Comparison of ENCODE assay signal across 11 cellular contexts in the genomic region with DNA sequence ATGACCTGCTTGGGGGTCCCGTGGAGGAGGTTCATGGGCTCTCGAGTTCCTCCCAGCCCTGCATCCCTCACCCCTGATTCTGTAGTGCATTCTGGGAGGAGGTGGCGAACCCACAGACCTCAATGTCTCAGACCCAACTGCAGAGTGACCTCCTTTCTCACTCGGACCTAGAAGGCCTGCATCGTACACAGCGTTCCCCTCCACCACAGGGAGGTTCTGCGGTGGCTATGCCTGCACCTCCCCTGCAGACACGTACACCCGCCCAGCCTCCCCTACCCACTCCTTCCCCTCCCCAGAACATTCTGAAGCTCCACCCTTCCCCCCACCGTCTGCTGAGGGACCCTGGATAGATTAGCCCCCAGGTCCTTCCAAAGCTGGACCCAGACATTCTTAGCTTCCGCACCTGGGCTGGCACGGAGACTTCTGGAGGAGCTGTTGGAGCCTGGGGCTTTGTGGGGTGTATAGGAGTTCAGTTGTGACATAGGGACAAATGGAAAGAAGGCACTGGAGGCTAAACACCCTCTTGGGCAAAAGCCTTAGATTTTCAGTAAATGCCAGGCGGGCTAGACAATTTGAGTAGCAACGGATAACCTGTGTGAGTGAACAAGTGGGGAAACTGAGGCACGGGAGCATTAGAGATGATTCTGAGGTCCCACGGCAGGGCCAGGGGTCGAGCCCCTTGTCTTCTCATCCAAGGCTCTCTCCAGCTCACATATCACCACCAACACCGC. TPM values are rescaled to one million over a fixed set of nuclear protein-coding genes. Genes with fewer than 3 reads are reported as not detected.
DNase-seq lines count a peak whose midpoint lies in the region; ATAC-seq and TF ChIP-seq lines count a peak whose summit lies in the region.
"Had no signal": no experiment of that assay in that cellular context is flagged by ENCODE, and none has a peak within 500 bp of the region (broad histone marks: within the 10 kb centered on the region; RNA-seq: fewer than 3 reads in every experiment).

No MANE protein-coding gene starts in this region.

- H3K27me3 ChIP-seq in left ventricle myocardium inferior (ENCODE audit: low read depth) (peaks cover 67% of the 10 kb centered on the region), vagina (no peaks in the 10 kb centered on the region)

- H3K9me3 ChIP-seq in left ventricle myocardium inferior (replicated peaks): no peaks in the 10 kb centered on the region
- H3K9me3 ChIP-seq in vagina: no peaks in the 10 kb centered on the region

- H3K27ac ChIP-seq in left ventricle myocardium inferior (replicated peaks): no peak overlapping the region
- no peak overlapping the region for H3K27ac ChIP-seq in vagina

- no peak for TF ChIP-seq POLR2A in vagina (IDR thresholded peaks at IDR 0.05)

- peak overlapping the region; percentile 53 for H3K4me3 Mint-ChIP-seq in activated naive CD8-positive, alpha-beta T cell treated with anti-CD3 and anti-CD28 coated beads for 36 hours
- H3K4me3 Mint-ChIP-seq in memory B cell: peak overlapping the region; percentile 29

- TF ChIP-seq CTCF in left ventricle myocardium inferior (IDR thresholded peaks at IDR 0.05; ENCODE audit: borderline replicate concordance) (no peak), vagina (IDR thresholded peaks at IDR 0.05) (no peak)

- ATAC-seq in left cardiac atrium: no peak
- no peak for ATAC-seq in memory B cell (ENCODE audit: low read depth)
- no peak for ATAC-seq in GM21515 (IDR thresholded peaks at IDR 0.05; ENCODE audit: unreplicated experiment)

- H3K4me1 Mint-ChIP-seq in activated naive CD8-positive, alpha-beta T cell treated with anti-CD3 and anti-CD28 coated beads for 36 hours: peaks cover 24% of the 10 kb centered on the region
- H3K4me1 Mint-ChIP-seq in memory B cell: peaks cover 2% of the 10 kb centered on the region

- H3K4me3 ChIP-seq in left ventricle myocardium inferior (peak overlapping the region; percentile 44), vagina (peak overlapping the region; percentile 26 to 45)

- no peaks in the 10 kb centered on the region for H3K36me3 ChIP-seq in left ventricle myocardium inferior
- no peaks in the 10 kb centered on the region for H3K36me3 ChIP-seq in vagina

- H3K4me1 ChIP-seq in left ventricle myocardium inferior: peaks cover 5% of the 10 kb centered on the region
- H3K4me1 ChIP-seq in vagina: no peaks in the 10 kb centered on the region

- H3K9me3 Mint-ChIP-seq in activated naive CD8-positive, alpha-beta T cell treated with anti-CD3 and anti-CD28 coated beads for 36 hours: no peaks in the 10 kb centered on the region
- peaks cover 2% of the 10 kb centered on the region for H3K9me3 Mint-ChIP-seq in memory B cell

- peaks cover 3% of the 10 kb centered on the region for H3K36me3 Mint-ChIP-seq in activated naive CD8-positive, alpha-beta T cell treated with anti-CD3 and anti-CD28 coated beads for 36 hours
- peaks cover 2% of the 10 kb centered on the region for H3K36me3 Mint-ChIP-seq in memory B cell

- H3K27ac Mint-ChIP-seq in activated naive CD8-positive, alpha-beta T cell treated with anti-CD3 and anti-CD28 coated beads for 36 hours: peak overlapping the region; percentile 56
- H3K27ac Mint-ChIP-seq in memory B cell: no peak overlapping the region

- H3K27me3 Mint-ChIP-seq in activated naive CD8-positive, alpha-beta T cell treated with anti-CD3 and anti-CD28 coated beads for 36 hours: no peaks in the 10 kb centered on the region
- H3K27me3 Mint-ChIP-seq in memory B cell: peaks cover 14% of the 10 kb centered on the region

- intact Hi-C loops in left ventricle myocardium inferior (cut with micrococcal nuclease) (no loop called here), left cardiac atrium (cut with DNase I) (no loop called here), vagina (cut with DNase I) (no loop called here)

- DNase-seq in left ventricle myocardium inferior (no peak), left cardiac atrium (no peak), memory B cell (ENCODE audit: low spot score in 2 of 2) (no peak), vagina (ENCODE audit: extremely low spot score in 2 of 2) (no peak), mucosa of gallbladder (ENCODE audit: low spot score) (no peak), DMS 273 (lab: John Stamatoyannopoulos, UW; ENCODE audit: unreplicated experiment) (no peak)
- DNase-seq in activated naive CD8-positive, alpha-beta T cell treated with anti-CD3 and anti-CD28 coated beads for 36 hours: no peak
- DNase-seq: amniotic stem cell had no signal

RNA-seq across cellular contexts. Expression of a gene that starts 0.5 kb away (rescaled TPM):
- not detected for total RNA-seq in left ventricle myocardium inferior
- total RNA-seq in left cardiac atrium: not detected
- 10 to 100 TPM; 21.0 to 21.3 TPM for total RNA-seq in activated naive CD8-positive, alpha-beta T cell treated with anti-CD3 and anti-CD28 coated beads for 36 hours
- total RNA-seq in vagina: 1.7 TPM
- total RNA-seq in mucosa of gallbladder: 1.3 TPM
- total RNA-seq: posterior vena cava had no signal

RNA-seq across cellular contexts. Expression of a gene that starts 1.8 kb away (rescaled TPM):
- not detected for total RNA-seq in left ventricle myocardium inferior
- total RNA-seq in left cardiac atrium: under 1 TPM in 1 of 2 donors, not detected in 1; 0.29 TPM
- total RNA-seq in activated naive CD8-positive, alpha-beta T cell treated with anti-CD3 and anti-CD28 coated beads for 36 hours: 10 to 100 TPM; 12.6 to 14.7 TPM
- total RNA-seq in vagina: not detected
- 0.98 TPM for total RNA-seq in mucosa of gallbladder

RNA-seq across cellular contexts. Expression of a gene that starts 24.9 kb away (rescaled TPM):
- total RNA-seq in left ventricle myocardium inferior (0.16 TPM), left cardiac atrium (10 to 100 TPM; 21.4 to 37.0 TPM), vagina (not detected), mucosa of gallbladder (not detected)
- total RNA-seq in activated naive CD8-positive, alpha-beta T cell treated with anti-CD3 and anti-CD28 coated beads for 36 hours: not detected
- total RNA-seq: glomerular endothelial cell, posterior vena cava had no signal

RNA-seq across cellular contexts. Expression of a gene that starts 34.7 kb away (rescaled TPM):
- total RNA-seq in left ventricle myocardium inferior: 2.6 TPM
- total RNA-seq in left cardiac atrium: 1 to 10 TPM; 4.8 to 8.2 TPM
- 10 to 100 TPM; 12.3 to 13.1 TPM for total RNA-seq in activated naive CD8-positive, alpha-beta T cell treated with anti-CD3 and anti-CD28 coated beads for 36 hours
- total RNA-seq in vagina: 29.2 TPM
- total RNA-seq in mucosa of gallbladder: 37.8 TPM

RNA-seq across cellular contexts. Expression of a gene that starts 39.4 kb away (rescaled TPM):
- 19.2 TPM for total RNA-seq in left ventricle myocardium inferior
- 10 to 100 TPM; 21.1 to 22.3 TPM for total RNA-seq in left cardiac atrium
- total RNA-seq in activated naive CD8-positive, alpha-beta T cell treated with anti-CD3 and anti-CD28 coated beads for 36 hours: 10 to 100 TPM; 15.6 to 18.8 TPM
- total RNA-seq in vagina: 10.1 TPM
- total RNA-seq in mucosa of gallbladder: 26.1 TPM

Comparison
In these comparisons a context has a peak if more than half of its experiments do, and no peak if none do; other contexts are left out.
1. RNA of a gene that starts 24.9 kb away (total RNA-seq): 21.4 to 37.0 TPM in left cardiac atrium; 0.16 TPM in left ventricle myocardium inferior (single experiment), not detected in mucosa of gallbladder (single experiment), not detected in activated naive CD8-positive, alpha-beta T cell treated with anti-CD3 and anti-CD28 coated beads for 36 hours and not detected in vagina (single experiment); every median in the first group is over 10 times any median in the second.